In the genomic region with DNA sequence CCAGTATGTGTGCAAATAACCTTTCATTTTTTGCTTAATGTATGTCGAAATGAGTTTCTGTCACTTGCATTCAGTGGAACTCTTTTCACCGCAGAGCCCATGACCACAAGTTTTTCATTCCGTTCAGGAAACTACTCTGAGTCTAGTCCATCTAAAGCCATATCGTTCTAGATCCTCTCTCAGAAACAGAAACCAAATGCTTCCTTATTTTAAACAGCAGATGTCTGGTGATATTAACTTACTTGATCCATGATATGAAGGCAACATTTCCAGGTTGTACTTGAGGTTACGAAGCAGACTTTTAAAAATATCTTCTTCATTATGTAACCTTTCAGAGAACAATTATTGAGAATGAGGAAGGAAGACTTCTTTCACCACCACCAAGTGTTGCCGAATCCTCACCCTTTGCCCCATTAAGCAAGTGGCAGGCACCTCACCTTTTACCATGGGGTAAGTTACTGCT, we compare ENCODE assay signal across 9 cellular contexts.
DNase-seq lines count a peak whose midpoint lies in the region; ATAC-seq and TF ChIP-seq lines count a peak whose summit lies in the region.
"Had no signal": no experiment of that assay in that cellular context is flagged by ENCODE, and none has a peak within 500 bp of the region (broad histone marks: within the 10 kb centered on the region; RNA-seq: fewer than 3 reads in every experiment).

No MANE protein-coding gene starts in this region.

- no peak overlapping the region for H2AFZ ChIP-seq in mesenchymal stem cell (ENCODE audit: low read depth, low read length)

- H4K91ac ChIP-seq in mesenchymal stem cell (ENCODE audit: low read length), result no peak overlapping the region

- H3K36me3 ChIP-seq in mesenchymal stem cell (ENCODE audit: control insufficient read depth in 1 of 2, insufficient read depth in 2 of 2, low read depth in 1 of 2, low read length in 2 of 2), result no peaks in the 10 kb centered on the region
- no peaks in the 10 kb centered on the region for H3K36me3 ChIP-seq in right atrium auricular region

- no peak overlapping the region for H2BK12ac ChIP-seq in mesenchymal stem cell (ENCODE audit: low read length in 2 of 2)

- no peak overlapping the region for H2BK120ac ChIP-seq in mesenchymal stem cell (ENCODE audit: low read depth, low read length)

- no peak overlapping the region for H3K14ac ChIP-seq in mesenchymal stem cell (ENCODE audit: low read length in 2 of 2)

- no peak overlapping the region for H3K18ac ChIP-seq in mesenchymal stem cell (ENCODE audit: low read depth in 1 of 2, low read length in 2 of 2)

- H3K4me1 ChIP-seq in mesenchymal stem cell (ENCODE audit: control insufficient read depth, insufficient read depth, low read depth, low read length) (no peaks in the 10 kb centered on the region), right atrium auricular region (no peaks in the 10 kb centered on the region)

- no peak overlapping the region for H3K9ac ChIP-seq in mesenchymal stem cell (ENCODE audit: low read length)

- H3K27me3 ChIP-seq in mesenchymal stem cell (ENCODE audit: control insufficient read depth in 1 of 2, insufficient read depth in 1 of 2, low read length in 2 of 2) (no peaks in the 10 kb centered on the region), right atrium auricular region (no peaks in the 10 kb centered on the region)

- DNase-seq in NOMO-1 treated with dmso at 0.1 percent for 144 hours (lab: John Stamatoyannopoulos, UW; ENCODE audit: unreplicated experiment) (peak; percentile 67), midbrain (lab: John Stamatoyannopoulos, UW) (peak; percentile 11), NCI-H2107 treated with DMSO at 0.1 percent for 48 hours (lab: John Stamatoyannopoulos, UW; ENCODE audit: unreplicated experiment) (no peak), mesenchymal stem cell (no peak), right atrium auricular region (ENCODE audit: low spot score) (no peak)
- DNase-seq in activated CD4-positive, CD25-positive, alpha-beta regulatory T cell (lab: John Stamatoyannopoulos, UW), result no peak
- DNase-seq: activated CD8-positive, alpha-beta memory T cell treated with anti-CD3 and anti-CD28 coated beads, Interleukin-2, amount 50 U/mL, for 4 hours had no signal

- H3K27ac ChIP-seq in mesenchymal stem cell (ENCODE audit: low read length, poor library complexity, severe bottlenecking) (no peak overlapping the region), right atrium auricular region (no peak overlapping the region)

- no peak for TF ChIP-seq CTCF in right atrium auricular region (IDR thresholded peaks at IDR 0.05)

- no peak overlapping the region for H2BK15ac ChIP-seq in mesenchymal stem cell (ENCODE audit: low read depth, poor library complexity, severe bottlenecking)

- H4K8ac ChIP-seq in mesenchymal stem cell (ENCODE audit: low read length), result no peak overlapping the region

- 88% methylated on average over 5 of the region's 6 CpGs for WGBS in mesenchymal stem cell

- H3K4me3 ChIP-seq in mesenchymal stem cell (ENCODE audit: insufficient read depth in 1 of 2, low read depth in 1 of 2, low read length in 2 of 2) (no peak overlapping the region), right atrium auricular region (no peak overlapping the region)

- H2AK5ac ChIP-seq in mesenchymal stem cell (ENCODE audit: low read length, severe bottlenecking), result no peak overlapping the region

- H3K4ac ChIP-seq in mesenchymal stem cell (ENCODE audit: low read depth in 1 of 2, low read length in 2 of 2), result no peak overlapping the region

- no peak overlapping the region for H3K4me2 ChIP-seq in mesenchymal stem cell (ENCODE audit: low read length, poor library complexity, severe bottlenecking)

- H2BK5ac ChIP-seq in mesenchymal stem cell (ENCODE audit: low read depth, low read length, poor library complexity, severe bottlenecking), result no peak overlapping the region

- ATAC-seq in GM18873 (IDR thresholded peaks at IDR 0.05; ENCODE audit: low FRiP score, unreplicated experiment), result peak; percentile 87
- ATAC-seq in HG02759 (IDR thresholded peaks at IDR 0.05; ENCODE audit: unreplicated experiment), result peak; percentile 68

- H3K79me1 ChIP-seq in mesenchymal stem cell (replicated peaks; ENCODE audit: low read length, poor library complexity, severe bottlenecking), result no peaks in the 10 kb centered on the region

- H3K9me3 ChIP-seq in mesenchymal stem cell (ENCODE audit: control insufficient read depth, low read length) (no peaks in the 10 kb centered on the region), right atrium auricular region (peaks cover 0 to 11% of the 10 kb centered on the region in 2 donors)

- H3K23ac ChIP-seq in mesenchymal stem cell (ENCODE audit: low read length in 2 of 2), result no peak overlapping the region

Comparison
In these comparisons a context has a peak if more than half of its experiments do, and no peak if none do; other contexts are left out.
1. DNase-seq: peak in NOMO-1 treated with dmso at 0.1 percent for 144 hours (single experiment) and midbrain (single experiment); none in activated CD4-positive, CD25-positive, alpha-beta regulatory T cell (0 of 4), NCI-H2107 treated with DMSO at 0.1 percent for 48 hours (single experiment), mesenchymal stem cell (single experiment) and right atrium auricular region (single experiment).